In genomic region chr1:209784276-209785169, GRCh38 we compare ENCODE assay signal across 1 cellular context.
TF ChIP-seq lines count a peak whose summit lies in the region.

C1orf74 (minus strand) TSS chr1:209784559; CDS start chr1:209783634, 925 bp downstream.

TF ChIP-seq in K562, 482 proteins besides CTCF, POLR2A, EP300 and RAD21 (continued from another document and continues in another):
- TF ChIP-seq POLR2B (IDR thresholded peaks at IDR 0.05; ENCODE audit: low read depth, partially characterized antibody) (peak; percentile 96), ARID3B (CRISPR knock-in tag; IDR thresholded peaks at IDR 0.05; ENCODE audit: borderline replicate concordance) (peak; percentile 7; the same call in 1 of the 2 replicates), ZNF280A (IDR thresholded peaks at IDR 0.05; ENCODE audit: low read depth, partially characterized antibody) (no peak), ZBTB7A (IDR thresholded peaks at IDR 0.05; ENCODE audit: borderline replicate concordance, control insufficient read depth, low read depth, low read length) (peak; percentile 80), HSF4 (CRISPR knock-in tag; IDR thresholded peaks at IDR 0.05; ENCODE audit: borderline replicate concordance) (no peak), POLR2AphosphoS5 (IDR thresholded peaks at IDR 0.05; ENCODE audit: control insufficient read depth, insufficient read depth, low read depth, low read length) (peak; percentile 90), E4F1 (CRISPR knock-in tag; IDR thresholded peaks at IDR 0.05; ENCODE audit: borderline replicate concordance) (no peak), SRSF3 (IDR thresholded peaks at IDR 0.05; ENCODE audit: insufficient read depth, low read length) (no peak), ZNF445 (CRISPR knock-in tag; IDR thresholded peaks at IDR 0.05; ENCODE audit: low read depth) (no peak), ZNF184 (CRISPR knock-in tag; IDR thresholded peaks at IDR 0.05) (no peak), OTX1 (CRISPR knock-in tag; IDR thresholded peaks at IDR 0.05) (peak; percentile 29; the same call in 1 of the 2 replicates), BMI1 (IDR thresholded peaks at IDR 0.05; ENCODE audit: low read length) (no peak), IFI16 (CRISPR knock-in tag; IDR thresholded peaks at IDR 0.05) (no peak), PBX2 (CRISPR knock-in tag; IDR thresholded peaks at IDR 0.05; ENCODE audit: low read depth) (no peak), PBX2 (tag; conservative IDR thresholded peaks at IDR 0.05; ENCODE audit: low read depth) (no peak), KLF1 (tag; IDR thresholded peaks at IDR 0.05) (peak; percentile 68; the same call in 1 of the 2 replicates), HOMEZ (CRISPR knock-in tag; IDR thresholded peaks at IDR 0.05) (0 out of 2 replicates have a peak, but pooled peaks have one; percentile 33), RHOXF2B (CRISPR knock-in tag; conservative IDR thresholded peaks at IDR 0.05) (no peak), TAF15 (IDR thresholded peaks at IDR 0.05; ENCODE audit: low read depth, low read length) (no peak), ZNF347 (CRISPR knock-in tag; IDR thresholded peaks at IDR 0.05; ENCODE audit: low read depth) (no peak), ARID2 (IDR thresholded peaks at IDR 0.05) (no peak), FOXJ2 (tag; IDR thresholded peaks at IDR 0.05) (0 out of 2 replicates have a peak, but pooled peaks have one; percentile 69), THRAP3 (IDR thresholded peaks at IDR 0.05; ENCODE audit: borderline replicate concordance) (no peak; the same call in 1 of the 2 replicates), ZNF717 (CRISPR knock-in tag; IDR thresholded peaks at IDR 0.05) (no peak), DACH1 (IDR thresholded peaks at IDR 0.05; ENCODE audit: partially characterized antibody) (no peak), ZBTB12 (CRISPR knock-in tag; IDR thresholded peaks at IDR 0.05) (peak; percentile 98), CGGBP1 (CRISPR knock-in tag; IDR thresholded peaks at IDR 0.05) (0 out of 2 replicates have a peak, but pooled peaks have one; percentile 14), NEUROD1 (IDR thresholded peaks at IDR 0.05; ENCODE audit: borderline replicate concordance, low read depth, low read length, partially characterized antibody) (peak; percentile 60), MTF1 (CRISPR knock-in tag; IDR thresholded peaks at IDR 0.05; ENCODE audit: borderline replicate concordance) (no peak), RNF219 (CRISPR knock-in tag; IDR thresholded peaks at IDR 0.05) (no peak), PHTF2 (CRISPR knock-in tag; IDR thresholded peaks at IDR 0.05) (no peak), RFX1 (IDR thresholded peaks at IDR 0.05) (peak; percentile 56; the same call in 1 of the 2 replicates), HDGF (IDR thresholded peaks at IDR 0.05) (no peak; the same call in 1 of the 2 replicates), CHD2 (IDR thresholded peaks at IDR 0.05; ENCODE audit: low read depth, low read length) (peak; percentile 98), PRPF4 (IDR thresholded peaks at IDR 0.05; ENCODE audit: insufficient read depth, low read depth, low read length, poor library complexity, severe bottlenecking) (no peak), NR2F6 (CRISPR knock-in tag; IDR thresholded peaks at IDR 0.05) (no peak), ZNF696 (CRISPR knock-in tag; conservative IDR thresholded peaks at IDR 0.05) (no peak), ZNF655 (CRISPR knock-in tag; IDR thresholded peaks at IDR 0.05) (no peak), SAP30 (IDR thresholded peaks at IDR 0.05; ENCODE audit: borderline replicate concordance, insufficient read depth, low read depth, low read length, poor library complexity, severe bottlenecking) (no peak), ZSCAN29 (IDR thresholded peaks at IDR 0.05) (no peak), BCL6 (CRISPR knock-in tag; IDR thresholded peaks at IDR 0.05) (0 out of 2 replicates have a peak, but pooled peaks have one; percentile 28), TRIM24 (IDR thresholded peaks at IDR 0.05) (peak; percentile 50 to 63; a peak in 2 of 4 replicates), NELFE (IDR thresholded peaks at IDR 0.05; ENCODE audit: insufficient read depth, insufficient read length) (no peak)
